In genomic region chr12:91419809-91420208, GRCh38 we compare ENCODE assay signal across 18 cellular contexts.
"Had no signal": no experiment of that assay in that cellular context is flagged by ENCODE, and none has a peak within 500 bp of the region (broad histone marks: within the 10 kb centered on the region; RNA-seq: fewer than 3 reads in every experiment).

No MANE protein-coding gene starts in this region.

- H3K79me2 ChIP-seq: hepatocyte had no signal

- ATAC-seq: gastroesophageal sphincter; naive thymus-derived CD8-positive, alpha-beta T cell; stimulated activated effector memory CD8-positive, alpha-beta T cell treated with anti-CD3 and anti-CD28 coated beads, Interleukin-12 subunit alpha, Interleukin-12 subunit beta, amount 100 ng/mL, for 72 hours; stimulated activated naive CD8-positive, alpha-beta T cell treated with anti-CD3 and anti-CD28 coated beads, Interleukin-15, Interleukin-2, amounts not matched to agents 100 U/mL and 50 U/mL, for 24 hours had no signal

- DNase-seq: effector CD4-positive, alpha-beta T cell; endodermal cell; head of caudate nucleus; kidney glomerular epithelial cell; mammary epithelial cell; naive thymus-derived CD8-positive, alpha-beta T cell; posterior cingulate gyrus; stimulated activated CD4-positive, alpha-beta T cell treated with anti-CD3 and anti-CD28 coated beads, Interleukin-2, amount 100 ng/mL, for 48 hours; stimulated activated naive CD8-positive, alpha-beta T cell treated with anti-CD3 and anti-CD28 coated beads, Interleukin-15, Interleukin-2, amounts not matched to agents 100 U/mL and 50 U/mL, for 24 hours; thyroid gland had no signal

- H3K27ac ChIP-seq: coronary artery, gastroesophageal sphincter, hepatocyte, right atrium auricular region, suprapubic skin, thyroid gland had no signal

- H3K27me3 Mint-ChIP-seq: type B pancreatic cell had no signal

- H3K4me3 ChIP-seq: coronary artery, gastroesophageal sphincter, hepatocyte, right atrium auricular region, smooth muscle cell, suprapubic skin, thyroid gland had no signal

- H3K9me3 Mint-ChIP-seq: endodermal cell; naive thymus-derived CD8-positive, alpha-beta T cell; stimulated activated effector memory CD8-positive, alpha-beta T cell treated with anti-CD3 and anti-CD28 coated beads, Interleukin-12 subunit alpha, Interleukin-12 subunit beta, amount 100 ng/mL, for 72 hours; type B pancreatic cell had no signal

- H2AFZ ChIP-seq: hepatocyte had no signal

- H3K36me3 ChIP-seq: gastroesophageal sphincter, right atrium auricular region, suprapubic skin, thyroid gland had no signal

- H3K27me3 ChIP-seq: gastroesophageal sphincter, hepatocyte, right atrium auricular region, suprapubic skin, thyroid gland had no signal

- H3K4me1 Mint-ChIP-seq: naive thymus-derived CD8-positive, alpha-beta T cell; stimulated activated effector memory CD8-positive, alpha-beta T cell treated with anti-CD3 and anti-CD28 coated beads, Interleukin-12 subunit alpha, Interleukin-12 subunit beta, amount 100 ng/mL, for 72 hours had no signal

- H3K4me2 ChIP-seq: hepatocyte had no signal

- H3K4me1 ChIP-seq: right atrium auricular region had no signal

- H3K4me3 Mint-ChIP-seq: endodermal cell; naive thymus-derived CD8-positive, alpha-beta T cell; stimulated activated effector memory CD8-positive, alpha-beta T cell treated with anti-CD3 and anti-CD28 coated beads, Interleukin-12 subunit alpha, Interleukin-12 subunit beta, amount 100 ng/mL, for 72 hours; type B pancreatic cell had no signal

- H3K27ac Mint-ChIP-seq: endodermal cell; naive thymus-derived CD8-positive, alpha-beta T cell; stimulated activated effector memory CD8-positive, alpha-beta T cell treated with anti-CD3 and anti-CD28 coated beads, Interleukin-12 subunit alpha, Interleukin-12 subunit beta, amount 100 ng/mL, for 72 hours; type B pancreatic cell had no signal

- H3K9me3 ChIP-seq: gastroesophageal sphincter, right atrium auricular region, suprapubic skin, thyroid gland had no signal

- H3K36me3 Mint-ChIP-seq: naive thymus-derived CD8-positive, alpha-beta T cell; stimulated activated effector memory CD8-positive, alpha-beta T cell treated with anti-CD3 and anti-CD28 coated beads, Interleukin-12 subunit alpha, Interleukin-12 subunit beta, amount 100 ng/mL, for 72 hours; type B pancreatic cell had no signal
